ENCODE assay signal across 20 cellular contexts in the genomic region with DNA sequence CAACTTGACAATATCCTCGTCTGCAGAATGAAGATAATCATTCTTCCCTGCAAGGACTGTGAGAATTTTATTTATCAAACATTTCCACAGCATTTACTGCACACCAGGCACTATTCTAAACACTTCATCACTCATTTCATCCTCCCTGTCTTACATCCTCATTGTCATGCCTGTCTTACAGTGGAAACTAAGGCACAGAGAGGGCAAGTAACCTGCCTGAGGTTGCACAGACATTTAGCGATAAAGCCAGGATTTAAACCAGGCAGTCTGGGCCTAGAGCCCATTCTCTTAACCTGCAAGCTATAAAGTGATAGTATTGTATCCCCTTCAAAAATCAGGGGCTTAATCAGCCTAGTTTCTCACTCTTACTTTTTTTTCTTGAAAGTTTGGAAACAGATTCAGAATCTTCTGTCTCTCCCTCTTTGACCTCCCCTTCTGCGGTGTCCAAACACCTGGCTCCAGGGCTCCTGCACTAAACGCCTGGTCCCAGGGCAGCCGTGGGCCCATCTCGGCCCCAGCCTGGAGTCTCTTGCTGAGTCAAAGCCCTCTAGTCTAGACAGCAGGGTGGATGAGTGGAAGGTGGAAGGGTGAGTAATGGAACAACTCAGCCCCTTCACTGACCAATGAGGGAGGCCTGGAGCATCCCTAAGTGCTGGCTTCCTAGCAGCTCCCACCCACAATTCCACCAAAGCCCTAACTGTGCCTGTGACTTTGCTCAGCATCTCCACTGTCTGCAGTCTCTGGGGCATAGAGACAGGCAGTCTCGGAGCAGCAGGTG. TPM values are rescaled to one million over a fixed set of nuclear protein-coding genes. Genes with fewer than 3 reads are reported as not detected.
DNase-seq lines count a peak whose midpoint lies in the region; ATAC-seq, FAIRE-seq and TF ChIP-seq lines count a peak whose summit lies in the region.
"Had no signal": no experiment of that assay in that cellular context is flagged by ENCODE, and none has a peak within 500 bp of the region (broad histone marks: within the 10 kb centered on the region; RNA-seq: fewer than 3 reads in every experiment).

No MANE protein-coding gene starts in this region.

- H3K9ac ChIP-seq in H1 (replicated peaks in 1 of 4; ENCODE audit: extremely low read depth in 1 of 4, low read depth in 3 of 4, low read length in 3 of 4) (no peak overlapping the region), neuronal stem cell (ENCODE audit: low read depth, low read length, poor library complexity) (no peak overlapping the region)
- H3K9ac ChIP-seq: KMS-11 had no signal

- CTCF ChIA-PET in H1 (lab: Charles Lee; ENCODE audit: partially characterized antibody) = interaction anchor here (0.7 kb wide), 1 partner anchor 202 kb away, joined by 3 read pairs; no protein-coding TSS in a partner anchor

- H3K23me2 ChIP-seq in H1 (ENCODE audit: low read depth, low read length) = no peaks in the 10 kb centered on the region

- no peak overlapping the region for H3K56ac ChIP-seq in H1 (replicated peaks; ENCODE audit: insufficient read length, low read depth, low read length)

- peak overlapping the region; percentile 75; the same call in 1 of the 2 replicates for H4K8ac ChIP-seq in H1 (ENCODE audit: extremely low read depth, insufficient read depth, low read length)
- no peak overlapping the region for H4K8ac ChIP-seq in neuronal stem cell (ENCODE audit: low read depth, low read length)

- H3K27me3 ChIP-seq in H1 (replicated peaks in 1 of 4; ENCODE audit: control insufficient read depth in 3 of 4, extremely low read depth in 1 of 4, insufficient read depth in 3 of 4, low read length in 3 of 4) (no peaks in the 10 kb centered on the region), neuronal stem cell (ENCODE audit: control insufficient read depth in 3 of 3, insufficient read depth in 3 of 3, low read depth in 1 of 3, low read length in 3 of 3) (peaks cover 0 to 21% (median 0%) of the 10 kb centered on the region in 3 experiments)
- H3K27me3 ChIP-seq: gastroesophageal sphincter, vagina had no signal

- H3K14ac ChIP-seq in H1 (ENCODE audit: insufficient read length) (no peak overlapping the region), neuronal stem cell (ENCODE audit: low read length) (no peak overlapping the region)

- H4K91ac ChIP-seq in H1 (replicated peaks; ENCODE audit: insufficient read length, low read length) = no peak overlapping the region
- H4K91ac ChIP-seq in neuronal stem cell (ENCODE audit: low read depth, low read length, poor library complexity) = no peak overlapping the region

- DNase-seq in EL = peak; percentile 75
- DNase-seq in LHCN-M2 (ENCODE audit: low read depth) = peak; percentile 49
- DNase-seq in H1 (ENCODE audit: low read depth in 1 of 2, low spot score in 2 of 2) = no peak
- no peak for DNase-seq in neuronal stem cell (ENCODE audit: low spot score)
- no peak for DNase-seq in stimulated activated CD4-positive, alpha-beta T cell treated with anti-CD3 and anti-CD28 coated beads, Interleukin-4, amount 100 ng/mL, for 24 hours
- DNase-seq in left lobe of liver (ENCODE audit: low spot score) = no peak
- DNase-seq in progenitor cell of endocrine pancreas (ENCODE audit: low spot score, unreplicated experiment) = no peak
- DNase-seq in omental fat pad (ENCODE audit: low spot score) = no peak
- DNase-seq: activated CD4-positive, alpha-beta T cell treated with anti-CD3 and anti-CD28 coated beads, Interleukin-2, amount 50 U/mL, for 4 hours; aorta; GF-D8; NCI-H187; Right ventricle myocardium superior; stimulated activated CD4-positive, alpha-beta T cell treated with anti-CD3 and anti-CD28 coated beads, Interleukin-4, amount 100 ng/mL, for 4 hours; T1000 had no signal

- H3K4me3 ChIP-seq in H1 (ENCODE audit: extremely low read depth in 1 of 4, insufficient read depth in 2 of 4, low read depth in 3 of 4, low read length in 4 of 4) = no peak overlapping the region
- no peak overlapping the region for H3K4me3 ChIP-seq in neuronal stem cell (ENCODE audit: low read length in 2 of 2)
- H3K4me3 ChIP-seq: gastroesophageal sphincter, vagina had no signal

- no peak for FAIRE-seq in H1 (lab: Jason Lieb, UNC)

- POLR2A ChIA-PET in H1 (lab: Charles Lee; ENCODE audit: partially characterized antibody) = no interaction called here

- no peak overlapping the region for H2BK15ac ChIP-seq in H1 (ENCODE audit: low read length)
- H2BK15ac ChIP-seq in neuronal stem cell (ENCODE audit: low read length) = no peak overlapping the region

- no peak overlapping the region for H3K23ac ChIP-seq in H1 (ENCODE audit: insufficient read length)
- H3K23ac ChIP-seq in neuronal stem cell (ENCODE audit: low read depth, low read length, poor library complexity) = no peak overlapping the region

- no peaks in the 10 kb centered on the region for H3K4me1 Mint-ChIP-seq in progenitor cell of endocrine pancreas (ENCODE audit: low read depth)
- H3K4me1 Mint-ChIP-seq: activated T-helper 17 cell treated with anti-CD3 and anti-CD28 coated beads, Interleukin-2, amount 50 U/mL, for 72 hours; stimulated activated memory B cell treated with anti-CD40 and anti-IgM and Interleukin-4, amounts not matched to agents 10 μg/mL and 1 μg/mL and 100 μg/mL, for 72 hours had no signal

- TF ChIP-seq EP300 in H1 (IDR thresholded peaks at IDR 0.05; ENCODE audit: borderline replicate concordance in 1 of 2, low read depth in 2 of 2, low read length in 2 of 2) = no peak

- WGBS in H1 (ENCODE audit: extremely low coverage in 1 of 2, insufficient coverage in 1 of 2, insufficient read length in 1 of 2, insufficient replicate concordance in 2 of 2, low coverage in 1 of 2, low lambda C conversion rate in 2 of 2, missing lambda C conversion rate in 1 of 2), 2 experiments = 82% methylated on average over 7 of the region's 7 CpGs; no CpG with 5 or more reads in 1 of the 2 experiments
- WGBS in neuronal stem cell (ENCODE audit: extremely low coverage in 2 of 2, insufficient read length in 2 of 2, insufficient replicate concordance in 1 of 2), 2 donors = no CpG with 5 or more reads among the region's 7 CpGs

- H3K79me1 ChIP-seq in H1 (ENCODE audit: low read depth, low read length) = no peaks in the 10 kb centered on the region
- peaks cover 2% of the 10 kb centered on the region for H3K79me1 ChIP-seq in neuronal stem cell (ENCODE audit: low read depth, low read length)

- no peaks in the 10 kb centered on the region for H3K27me3 Mint-ChIP-seq in progenitor cell of endocrine pancreas
- H3K27me3 Mint-ChIP-seq: activated T-helper 17 cell treated with anti-CD3 and anti-CD28 coated beads, Interleukin-2, amount 50 U/mL, for 72 hours; stimulated activated memory B cell treated with anti-CD40 and anti-IgM and Interleukin-4, amounts not matched to agents 10 μg/mL and 1 μg/mL and 100 μg/mL, for 72 hours had no signal

- H4K20me1 ChIP-seq in H1 (replicated peaks in 1 of 2; ENCODE audit: control insufficient read depth in 1 of 2, insufficient read depth in 2 of 2, low read length in 2 of 2) = no peaks in the 10 kb centered on the region

- H3K36me3 Mint-ChIP-seq in progenitor cell of endocrine pancreas (ENCODE audit: insufficient read depth) = no peaks in the 10 kb centered on the region
- H3K36me3 Mint-ChIP-seq: stimulated activated memory B cell treated with anti-CD40 and anti-IgM and Interleukin-4, amounts not matched to agents 10 μg/mL and 1 μg/mL and 100 μg/mL, for 72 hours had no signal

- no peaks in the 10 kb centered on the region; a peak in 1 of 7 replicates for H3K4me1 ChIP-seq in H1 (replicated peaks in 1 of 4; ENCODE audit: control insufficient read depth in 3 of 4, insufficient read depth in 4 of 4, low read length in 3 of 4)
- H3K4me1 ChIP-seq in neuronal stem cell (ENCODE audit: control insufficient read depth in 2 of 2, insufficient read depth in 1 of 2, low read depth in 1 of 2, low read length in 2 of 2) = peaks cover 0 to 4% of the 10 kb centered on the region in 2 donors
- H3K4me1 ChIP-seq: gastroesophageal sphincter, vagina had no signal

- H2AK5ac ChIP-seq in H1 (ENCODE audit: low read depth, low read length) (no peak overlapping the region), neuronal stem cell (ENCODE audit: low read depth, low read length) (no peak overlapping the region)

- H3K36me3 ChIP-seq in H1 (ENCODE audit: control insufficient read depth in 2 of 4, insufficient read depth in 4 of 4, low read length in 3 of 4) = no peaks in the 10 kb centered on the region; a peak in 1 of 8 replicates
- H3K36me3 ChIP-seq in neuronal stem cell (replicated peaks in 1 of 2; ENCODE audit: control insufficient read depth in 2 of 2, insufficient read depth in 2 of 2, low read length in 2 of 2) = no peaks in the 10 kb centered on the region
- H3K36me3 ChIP-seq: gastroesophageal sphincter, vagina had no signal

- H2AFZ ChIP-seq in H1 (ENCODE audit: low read length) (no peak overlapping the region), neuronal stem cell (ENCODE audit: low read length) (no peak overlapping the region)

- H2BK20ac ChIP-seq in H1 (ENCODE audit: low read length) = no peak overlapping the region

- no peak for TF ChIP-seq RAD21 in H1 (IDR thresholded peaks at IDR 0.05 in 1 of 2, conservative IDR thresholded peaks at IDR 0.05 in 1 of 2; ENCODE audit: low read depth in 2 of 2, low read length in 2 of 2)

- H2BK5ac ChIP-seq in H1 (ENCODE audit: low read depth, low read length) = no peak overlapping the region
- no peak overlapping the region for H2BK5ac ChIP-seq in neuronal stem cell (ENCODE audit: low read length)

- H3K4me2 ChIP-seq in H1 (ENCODE audit: insufficient read depth in 1 of 2, low read depth in 2 of 2, low read length in 2 of 2) (no peak overlapping the region), neuronal stem cell (ENCODE audit: insufficient read depth, low read length, poor library complexity, severe bottlenecking) (no peak overlapping the region)
- H3K4me2 ChIP-seq: KMS-11 had no signal

- H3K18ac ChIP-seq in H1 (ENCODE audit: extremely low read depth, low read length) (no peak overlapping the region; the same call in 1 of the 2 replicates), neuronal stem cell (ENCODE audit: low read length) (peak overlapping the region; percentile 57)

- ATAC-seq in left lobe of liver (no peak), omental fat pad (ENCODE audit: low FRiP score) (no peak)
- ATAC-seq: activated T-helper 17 cell treated with anti-CD3 and anti-CD28 coated beads, Interleukin-2, amount 50 U/mL, for 72 hours; gastroesophageal sphincter; stimulated activated memory B cell treated with anti-CD40 and anti-IgM and Interleukin-4, amounts not matched to agents 10 μg/mL and 1 μg/mL and 100 μg/mL, for 72 hours had no signal

- no peak for TF ChIP-seq POLR2A in H1 (IDR thresholded peaks at IDR 0.05; ENCODE audit: control extremely low read depth in 1 of 2, low read depth in 2 of 2, low read length in 2 of 2)

- H2BK12ac ChIP-seq in H1 (ENCODE audit: low read depth, low read length) (no peak overlapping the region), neuronal stem cell (ENCODE audit: low read length) (no peak overlapping the region)

- no peak overlapping the region for H3K27ac ChIP-seq in H1 (ENCODE audit: low read depth, low read length)
- H3K27ac ChIP-seq in neuronal stem cell (replicated peaks; ENCODE audit: low read length) = no peak overlapping the region
- H3K27ac ChIP-seq: gastroesophageal sphincter, KMS-11, vagina had no signal

- TF ChIP-seq CTCF in H1 (IDR thresholded peaks at IDR 0.05; ENCODE audit: control extremely low read depth in 1 of 3, insufficient read depth in 1 of 3, low read depth in 1 of 3, low read length in 3 of 3) = no peak
- TF ChIP-seq CTCF in progenitor cell of endocrine pancreas (IDR thresholded peaks at IDR 0.05; ENCODE audit: unreplicated experiment) = no peak
- no peak for TF ChIP-seq CTCF in omental fat pad (IDR thresholded peaks at IDR 0.05)

- H3K9me3 Mint-ChIP-seq in progenitor cell of endocrine pancreas (ENCODE audit: low read depth) = no peaks in the 10 kb centered on the region
- H3K9me3 Mint-ChIP-seq: activated T-helper 17 cell treated with anti-CD3 and anti-CD28 coated beads, Interleukin-2, amount 50 U/mL, for 72 hours; stimulated activated memory B cell treated with anti-CD40 and anti-IgM and Interleukin-4, amounts not matched to agents 10 μg/mL and 1 μg/mL and 100 μg/mL, for 72 hours had no signal

- no peak overlapping the region for H3K4me3 Mint-ChIP-seq in progenitor cell of endocrine pancreas (ENCODE audit: low read depth)
- H3K4me3 Mint-ChIP-seq: activated T-helper 17 cell treated with anti-CD3 and anti-CD28 coated beads, Interleukin-2, amount 50 U/mL, for 72 hours; stimulated activated memory B cell treated with anti-CD40 and anti-IgM and Interleukin-4, amounts not matched to agents 10 μg/mL and 1 μg/mL and 100 μg/mL, for 72 hours had no signal

- no peak overlapping the region for H3K27ac Mint-ChIP-seq in progenitor cell of endocrine pancreas
- H3K27ac Mint-ChIP-seq: activated T-helper 17 cell treated with anti-CD3 and anti-CD28 coated beads, Interleukin-2, amount 50 U/mL, for 72 hours; stimulated activated memory B cell treated with anti-CD40 and anti-IgM and Interleukin-4, amounts not matched to agents 10 μg/mL and 1 μg/mL and 100 μg/mL, for 72 hours had no signal

- H4K5ac ChIP-seq in H1 (ENCODE audit: insufficient read length, low read depth, low read length) = no peak overlapping the region

- H2BK120ac ChIP-seq in H1 (replicated peaks; ENCODE audit: low read depth, low read length) = no peak overlapping the region
- H2BK120ac ChIP-seq in neuronal stem cell (ENCODE audit: low read depth, low read length) = no peak overlapping the region

- H3K4ac ChIP-seq in H1 (replicated peaks; ENCODE audit: insufficient read length, low read depth, low read length) (no peak overlapping the region), neuronal stem cell (ENCODE audit: low read length) (no peak overlapping the region)

- H3K9me3 ChIP-seq in H1 (ENCODE audit: insufficient read depth in 2 of 2, low read depth in 1 of 2, low read length in 1 of 2) = no peaks in the 10 kb centered on the region
- H3K9me3 ChIP-seq in neuronal stem cell (replicated peaks in 1 of 2; ENCODE audit: control insufficient read depth in 2 of 2, insufficient read depth in 1 of 2, low read depth in 1 of 2, low read length in 2 of 2) = no peaks in the 10 kb centered on the region
- H3K9me3 ChIP-seq: gastroesophageal sphincter, vagina had no signal

- no peaks in the 10 kb centered on the region for H3K79me2 ChIP-seq in H1 (ENCODE audit: control insufficient read depth in 1 of 2, insufficient read depth in 2 of 2, low read length in 2 of 2)

RNA-seq across cellular contexts. Expression of a gene that starts 12.5 kb away (rescaled TPM):
- total RNA-seq in LHCN-M2 (2014; rRNA removed) = 0.23 and 0.90 TPM in 2 replicates
- polyA plus RNA-seq in LHCN-M2 (2012) = 0.64 TPM
- 0.52 TPM in 2 replicates for total RNA-seq in H1 (2021; fragmentation: NEBNext Ultra II Directional; extraction: Animal tissue kit (Norgen Biotek cat#: 25700))
- polyA plus RNA-seq in H1 (2011; rRNA removed) = 0.61 and 0.79 TPM in 2 replicates
- polyA plus RNA-seq in H1 (2011; cell fraction: cytosol; rRNA removed) = 0.32 TPM
- 1.1 TPM for polyA plus RNA-seq in H1 (2011; cell fraction: nucleus; rRNA removed)
- polyA plus RNA-seq in H1 (2012, experiment 1 of 2) = 0.39 to 0.76 TPM (median 0.54 TPM) in 4 replicates
- 0.39 TPM for polyA plus RNA-seq in H1 (2012, experiment 2 of 2)
- polyA plus RNA-seq in H1 (2013, experiment 1 of 2) = 0.77 TPM
- polyA plus RNA-seq in H1 (2013, experiment 2 of 2) = 0.50 TPM
- polyA minus RNA-seq in H1 (2011; rRNA and poly(A)+ RNA removed) = 0.16 and 0.73 TPM in 2 replicates
- polyA minus RNA-seq in H1 (2011; cell fraction: cytosol; rRNA and poly(A)+ RNA removed) = not detected
- 0.30 TPM for polyA minus RNA-seq in H1 (2011; cell fraction: nucleus; rRNA and poly(A)+ RNA removed)
- 0.26 TPM for polyA plus RNA-seq in neuronal stem cell (2013, experiment 1 of 2)
- polyA plus RNA-seq in neuronal stem cell (2013, experiment 2 of 2) = 0.12 TPM
- total RNA-seq in left lobe of liver = not detected
- 0.42 TPM in 1 of 2 replicates, not detected in the other for total RNA-seq in progenitor cell of endocrine pancreas
- 1 to 10 TPM in 2 of 4 donors, under 1 TPM in 1, not detected in 1; 0.72 to 2.3 (median 1.4) TPM for total RNA-seq in omental fat pad
- total RNA-seq: Right ventricle myocardium superior had no signal
- polyA plus RNA-seq: aorta had no signal

RNA-seq across cellular contexts. Expression of a gene that starts 28.2 kb away (rescaled TPM):
- total RNA-seq in LHCN-M2 (2014; rRNA removed) (132 and 133 TPM in 2 replicates), left lobe of liver (45.7 TPM), progenitor cell of endocrine pancreas (160 and 179 TPM in 2 replicates), omental fat pad (100 to 1,000 TPM in 2 of 4 donors, 10 to 100 TPM in 2; 82.4 to 158 (median 101) TPM)
- 98.4 TPM for polyA plus RNA-seq in LHCN-M2 (2012)
- total RNA-seq in H1 (2021; fragmentation: NEBNext Ultra II Directional; extraction: Animal tissue kit (Norgen Biotek cat#: 25700)) = 215 and 221 TPM in 2 replicates
- polyA plus RNA-seq in H1 (2011; rRNA removed) = 155 and 174 TPM in 2 replicates
- 182 TPM for polyA plus RNA-seq in H1 (2011; cell fraction: cytosol; rRNA removed)
- 75.7 TPM for polyA plus RNA-seq in H1 (2011; cell fraction: nucleus; rRNA removed)
- polyA plus RNA-seq in H1 (2012, experiment 1 of 2) = 151 to 229 TPM (median 174 TPM) in 4 replicates
- 72.6 TPM for polyA plus RNA-seq in H1 (2012, experiment 2 of 2)
- 98.4 TPM for polyA plus RNA-seq in H1 (2013, experiment 1 of 2)
- polyA plus RNA-seq in H1 (2013, experiment 2 of 2) = 101 TPM
- 125 and 142 TPM in 2 replicates for polyA minus RNA-seq in H1 (2011; rRNA and poly(A)+ RNA removed)
- 75.8 TPM for polyA minus RNA-seq in H1 (2011; cell fraction: cytosol; rRNA and poly(A)+ RNA removed)
- 30.8 TPM for polyA minus RNA-seq in H1 (2011; cell fraction: nucleus; rRNA and poly(A)+ RNA removed)
- 74.9 TPM for polyA plus RNA-seq in neuronal stem cell (2013, experiment 1 of 2)
- 74.9 TPM for polyA plus RNA-seq in neuronal stem cell (2013, experiment 2 of 2)

RNA-seq across cellular contexts. Expression of a gene that starts 28.7 kb away (rescaled TPM):
- total RNA-seq in LHCN-M2 (2014; rRNA removed) (19.5 and 20.8 TPM in 2 replicates), left lobe of liver (8.2 TPM), progenitor cell of endocrine pancreas (30.7 and 33.7 TPM in 2 replicates), omental fat pad (10 to 100 TPM in 3 of 4 donors, 1 to 10 TPM in 1; 9.5 to 17.3 (median 14.3) TPM)
- polyA plus RNA-seq in LHCN-M2 (2012) = 13.9 TPM
- total RNA-seq in H1 (2021; fragmentation: NEBNext Ultra II Directional; extraction: Animal tissue kit (Norgen Biotek cat#: 25700)) = 16.3 and 19.6 TPM in 2 replicates
- polyA plus RNA-seq in H1 (2011; rRNA removed) = 13.3 and 20.6 TPM in 2 replicates
- 19.3 TPM for polyA plus RNA-seq in H1 (2011; cell fraction: cytosol; rRNA removed)
- polyA plus RNA-seq in H1 (2011; cell fraction: nucleus; rRNA removed) = 18.7 TPM
- polyA plus RNA-seq in H1 (2012, experiment 1 of 2) = 17.4 to 20.7 TPM (median 19.1 TPM) in 4 replicates
- 9.9 TPM for polyA plus RNA-seq in H1 (2012, experiment 2 of 2)
- polyA plus RNA-seq in H1 (2013, experiment 1 of 2) = 15.7 TPM
- polyA plus RNA-seq in H1 (2013, experiment 2 of 2) = 16.0 TPM
- polyA minus RNA-seq in H1 (2011; rRNA and poly(A)+ RNA removed) = 32.6 and 40.1 TPM in 2 replicates
- 17.4 TPM for polyA minus RNA-seq in H1 (2011; cell fraction: cytosol; rRNA and poly(A)+ RNA removed)
- polyA minus RNA-seq in H1 (2011; cell fraction: nucleus; rRNA and poly(A)+ RNA removed) = 21.8 TPM
- 20.4 TPM for polyA plus RNA-seq in neuronal stem cell (2013, experiment 1 of 2)
- 18.0 TPM for polyA plus RNA-seq in neuronal stem cell (2013, experiment 2 of 2)

Comparison
In these comparisons a context has a peak if more than half of its experiments do, and no peak if none do; other contexts are left out.
1. DNase-seq: peak in EL (single experiment) and LHCN-M2 (single experiment); none in H1 (0 of 2), neuronal stem cell (single experiment), stimulated activated CD4-positive, alpha-beta T cell treated with anti-CD3 and anti-CD28 coated beads, Interleukin-4, amount 100 ng/mL, for 24 hours (single experiment), left lobe of liver (single experiment), progenitor cell of endocrine pancreas (single experiment) and omental fat pad (single experiment).